Comparison of ENCODE assay signal across 1 cellular context in genomic region chr17:36641877-36642845, GRCh38.
TF ChIP-seq lines count a peak whose summit lies in the region.

No MANE protein-coding gene starts in this region.

TF ChIP-seq in GM12878, 131 proteins besides CTCF, POLR2A, EP300 and RAD21 (continued from another document):
- TF ChIP-seq SP1 (IDR thresholded peaks at IDR 0.05; ENCODE audit: low read depth, low read length) (no peak), SUZ12 (IDR thresholded peaks at IDR 0.05; ENCODE audit: unreplicated experiment) (peak; percentile 61)
